1 cellular context compared by ENCODE assay signal in the genomic region with DNA sequence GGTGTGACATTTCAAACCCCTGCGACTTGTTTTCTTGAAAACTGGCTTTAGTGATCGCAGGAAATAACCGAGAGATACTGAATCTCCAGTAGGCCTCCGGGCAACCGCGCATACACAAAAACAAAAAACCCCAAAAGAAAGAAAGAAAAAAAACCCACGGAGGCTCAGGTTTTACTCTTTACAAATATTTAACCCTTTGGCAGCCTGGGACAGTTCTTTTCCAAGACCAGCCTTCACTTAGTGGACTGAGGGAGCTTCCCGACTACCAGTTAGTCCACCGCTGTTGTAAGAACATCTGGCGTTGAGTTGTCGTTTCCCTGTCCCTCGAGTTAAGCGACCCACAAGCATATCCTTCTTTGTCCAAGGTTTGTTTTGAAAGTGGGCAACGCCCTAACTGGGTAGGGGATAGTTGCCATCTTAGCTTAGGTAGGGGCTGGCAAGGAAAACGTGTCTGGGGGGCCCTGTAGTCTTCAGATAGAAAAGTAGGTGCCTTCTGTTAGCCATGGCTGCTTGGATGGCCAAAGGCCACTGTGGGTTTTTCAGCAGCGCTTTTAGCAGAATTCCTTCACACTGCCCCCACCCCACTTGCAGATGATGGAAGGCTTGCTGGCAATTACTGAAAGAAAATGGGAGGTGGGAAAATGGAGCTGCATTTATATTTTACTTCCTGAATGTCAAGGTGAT.
A peak's percentile ranks its signal among the peaks of the same experiment; 100 is the strongest.
TF ChIP-seq lines count a peak whose summit lies in the region.

No MANE protein-coding gene starts in this region.

TF ChIP-seq in H1, 55 proteins besides CTCF, POLR2A, EP300 and RAD21:
- TF ChIP-seq PHF8 (conservative IDR thresholded peaks at IDR 0.05; ENCODE audit: low read depth, low read length) = no peak
- TF ChIP-seq EZH2 (IDR thresholded peaks at IDR 0.05; ENCODE audit: low read depth, low read length, severe bottlenecking) = peak; percentile 77
- peak; percentile 86 for TF ChIP-seq SUZ12 (IDR thresholded peaks at IDR 0.05; ENCODE audit: low read length)
- TF ChIP-seq RNF2 (IDR thresholded peaks at IDR 0.05; ENCODE audit: borderline replicate concordance, low read depth, low read length, missing control alignments, poor library complexity, severe bottlenecking) = peak; percentile 89
